In the genomic region with DNA sequence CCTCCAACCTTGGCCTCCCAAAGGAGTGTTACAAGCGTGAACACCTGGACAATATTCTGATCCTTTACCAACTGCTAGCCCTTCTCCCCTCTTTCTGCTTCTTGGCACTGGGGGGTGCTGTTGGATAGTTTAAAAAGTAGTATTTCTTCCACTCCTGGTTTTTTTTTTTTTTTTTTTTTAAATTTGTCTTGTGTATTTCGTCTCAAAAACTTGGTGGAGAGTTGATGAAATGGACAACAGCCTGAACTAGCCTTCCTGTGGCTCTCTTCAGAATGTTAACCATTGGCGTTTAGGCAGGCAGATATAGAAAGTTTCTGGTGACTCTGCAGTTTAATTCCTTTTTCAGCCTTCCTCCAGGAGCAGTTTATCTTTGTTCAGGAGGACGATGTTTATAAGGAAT, we compare ENCODE assay signal across 8 cellular contexts.
DNase-seq lines count a peak whose midpoint lies in the region; ATAC-seq and TF ChIP-seq lines count a peak whose summit lies in the region.

No MANE protein-coding gene starts in this region.

- no peak overlapping the region; the same call in 1 of the 2 replicates for H3K14ac ChIP-seq in IMR-90 (replicated peaks; ENCODE audit: low read depth, low read length)

- POLR2A ChIA-PET in IMR-90 (lab: Charles Lee; ENCODE audit: unreplicated experiment), result no interaction called here

- no TSS peak for BruUV-seq in IMR-90 (replicated peaks; lab: Mats Ljungman, UMichigan)

- TF ChIP-seq EP300 in gastroesophageal sphincter (IDR thresholded peaks at IDR 0.05), result no peak

- H2AFZ ChIP-seq in IMR-90 (replicated peaks; ENCODE audit: low read length, poor library complexity), result peak overlapping the region; percentile 60

- TF ChIP-seq POLR2A in IMR-90 (IDR thresholded peaks at IDR 0.05; ENCODE audit: low read depth, low read length) (no peak), gastroesophageal sphincter (IDR thresholded peaks at IDR 0.05) (no peak)

- peak; percentile 38 for TF ChIP-seq CTCF in DOHH2 (IDR thresholded peaks at IDR 0.05; ENCODE audit: low read depth, low read length, poor library complexity, severe bottlenecking)
- peak; percentile 78 for TF ChIP-seq CTCF in IMR-90 (conservative IDR thresholded peaks at IDR 0.05; ENCODE audit: low read depth, low read length)
- TF ChIP-seq CTCF in gastroesophageal sphincter (IDR thresholded peaks at IDR 0.05), result peak; percentile 29 to 67 (median 54)

- H3K23ac ChIP-seq in IMR-90 (ENCODE audit: low read depth, low read length), result 0 out of 2 replicates have a peak overlapping the region, but pooled peaks have one; percentile 0

- peak; percentile 85 for TF ChIP-seq RAD21 in IMR-90 (IDR thresholded peaks at IDR 0.05; ENCODE audit: low read length)

- no peak overlapping the region for H2AK9ac ChIP-seq in IMR-90 (replicated peaks; ENCODE audit: low read depth, low read length, poor library complexity)

- no peaks in the 10 kb centered on the region for H3K9me2 ChIP-seq in DOHH2 (replicated peaks; ENCODE audit: control insufficient read depth, low read length)

- DNase-seq in IMR-90, result peak; percentile 60
- peak; percentile 22 for DNase-seq in SK-N-DZ (ENCODE audit: low spot score)
- DNase-seq in renal cortical epithelial cell (ENCODE audit: low read depth), result peak; percentile 29
- DNase-seq in NK-92 treated with Interleukin-12 subunit alpha and Interleukin-12 subunit beta, amount 100 ng/mL, for 24 hours (lab: John Stamatoyannopoulos, UW), result no peak
- no peak for DNase-seq in NCI-H146 treated with DMSO at 0.1 percent for 48 hours (lab: John Stamatoyannopoulos, UW; ENCODE audit: unreplicated experiment)
- DNase-seq in GM19240 (ENCODE audit: insufficient read length, low spot score), result no peak

- ATAC-seq in IMR-90 (ENCODE audit: low read depth) (peak; percentile 84), gastroesophageal sphincter (peak; percentile 51)

- H3K79me1 ChIP-seq in IMR-90 (ENCODE audit: low read depth in 1 of 2, low read length in 2 of 2), result no peaks in the 10 kb centered on the region

- peak overlapping the region; percentile 81 for H2BK120ac ChIP-seq in IMR-90 (ENCODE audit: low read depth, low read length)

- H3K4me2 ChIP-seq in DOHH2 (ENCODE audit: low read length), result no peak overlapping the region
- peak overlapping the region; percentile 58; the same call in 1 of the 2 replicates for H3K4me2 ChIP-seq in IMR-90 (ENCODE audit: low read depth, low read length)

- no peak overlapping the region for H3K27ac ChIP-seq in DOHH2 (ENCODE audit: low read depth, low read length)
- H3K27ac ChIP-seq in IMR-90 (ENCODE audit: insufficient read depth, low read length), result peak overlapping the region; percentile 7; the same call in 1 of the 2 replicates
- H3K27ac ChIP-seq in gastroesophageal sphincter, result no peak overlapping the region

- H2AK5ac ChIP-seq in IMR-90 (ENCODE audit: low read depth, low read length), result peak overlapping the region; percentile 73; the same call in 1 of the 2 replicates

- peak overlapping the region; percentile 72; the same call in 2 of the 3 replicates for H2BK15ac ChIP-seq in IMR-90 (ENCODE audit: low read depth, low read length)

- peak overlapping the region; percentile 73 for H3K18ac ChIP-seq in IMR-90 (ENCODE audit: low read depth, low read length)

- no peaks in the 10 kb centered on the region for H3K79me2 ChIP-seq in DOHH2 (ENCODE audit: control insufficient read depth, low read length)

- H4K8ac ChIP-seq in IMR-90 (ENCODE audit: low read depth in 2 of 2, low read length in 2 of 2), result peak overlapping the region; percentile 5 to 65; a peak in 2 of 4 replicates

- H3F3A ChIP-seq in DOHH2 (ENCODE audit: control insufficient read depth, insufficient read depth), result no peaks in the 10 kb centered on the region

- H3K4me1 ChIP-seq in DOHH2 (ENCODE audit: control insufficient read depth, low read length) (peaks cover 11% of the 10 kb centered on the region), IMR-90 (ENCODE audit: control insufficient read depth, insufficient read depth, low read length) (peaks cover 3% of the 10 kb centered on the region; the same call in 1 of the 2 replicates), gastroesophageal sphincter (peaks cover 0 to 4% (median 3%) of the 10 kb centered on the region in 3 donors)

- H3K27me3 ChIP-seq in DOHH2 (ENCODE audit: control insufficient read depth, low read length), result peaks cover 3% of the 10 kb centered on the region
- H3K27me3 ChIP-seq in IMR-90 (ENCODE audit: control insufficient read depth, insufficient read depth, low read length), result no peaks in the 10 kb centered on the region
- H3K27me3 ChIP-seq in gastroesophageal sphincter, result no peaks in the 10 kb centered on the region

- CTCF ChIA-PET in IMR-90 (lab: Yijun Ruan, JAX), result interaction anchor here (0.6 to 3.0 kb wide), 5 partner anchors 37 to 1300 kb away, joined by 4 to 19 read pairs (median 4); no protein-coding TSS in a partner anchor

- peak overlapping the region; percentile 16; the same call in 1 of the 2 replicates for H3K9ac ChIP-seq in IMR-90 (ENCODE audit: low read depth, low read length)

- no peak overlapping the region for H3K56ac ChIP-seq in IMR-90 (ENCODE audit: extremely low read depth, insufficient read depth, low read length)

- H3K4me3 ChIP-seq in DOHH2 (ENCODE audit: low read length), result no peak overlapping the region
- H3K4me3 ChIP-seq in IMR-90 (ENCODE audit: insufficient read depth, low read depth, low read length), result no peak overlapping the region
- H3K4me3 ChIP-seq in gastroesophageal sphincter, result no peak overlapping the region

- peak overlapping the region; percentile 83 for H4K91ac ChIP-seq in IMR-90 (ENCODE audit: insufficient read depth, low read depth, low read length)

- peak overlapping the region; percentile 66 for H2BK20ac ChIP-seq in IMR-90 (ENCODE audit: low read depth, low read length)

- intact Hi-C loops in IMR-90 (cut with micrococcal nuclease), result loop anchor here (1.0 to 10.0 kb wide), 10 partner anchors 53 to 1536 kb away; no protein-coding TSS in a partner anchor

- in situ Hi-C loops in IMR-90 (cut with MboI; ENCODE audit: low sequenced_read_pairs), result loop anchor here (5.0 to 10.0 kb wide), 4 partner anchors 1210 to 1537 kb away; no protein-coding TSS in a partner anchor

- H3K36me3 ChIP-seq in DOHH2 (ENCODE audit: control insufficient read depth, low read length) (no peaks in the 10 kb centered on the region), IMR-90 (ENCODE audit: control insufficient read depth, insufficient read depth, low read length) (no peaks in the 10 kb centered on the region), gastroesophageal sphincter (no peaks in the 10 kb centered on the region)

- WGBS in IMR-90 (ENCODE audit: extremely low coverage in 2 of 2, insufficient read length in 1 of 2), 2 experiments, result no CpG with 5 or more reads among the region's 4 CpGs
- WGBS in gastroesophageal sphincter (ENCODE audit: low coverage in 1 of 2), 2 donors, result 0 to 16% methylated on average over 2 to 4 of the region's 4 CpGs

- H4K20me1 ChIP-seq in DOHH2 (ENCODE audit: control insufficient read depth, insufficient read depth, low read depth, low read length), result no peaks in the 10 kb centered on the region
- no peaks in the 10 kb centered on the region for H4K20me1 ChIP-seq in IMR-90 (ENCODE audit: insufficient read depth, low read length)

- no peaks in the 10 kb centered on the region for H3K9me1 ChIP-seq in IMR-90 (ENCODE audit: insufficient read depth, low read length)

- dilution Hi-C loops in IMR-90 (cut with HindIII; ENCODE audit: low sequenced_read_pairs, unreplicated experiment), result loop anchor here (25.0 kb wide), 1 partner anchor 1302 kb away; a partner anchor contains a TSS

- peak overlapping the region; percentile 44; the same call in 1 of the 2 replicates for H3K4ac ChIP-seq in IMR-90 (ENCODE audit: low read depth, low read length)

- H2BK5ac ChIP-seq in IMR-90 (ENCODE audit: low read depth, low read length, poor library complexity, severe bottlenecking), result no peak overlapping the region

- H4K5ac ChIP-seq in IMR-90 (ENCODE audit: low read depth, low read length), result peak overlapping the region; percentile 51; the same call in 1 of the 2 replicates

- H3K9me3 ChIP-seq in DOHH2 (ENCODE audit: control insufficient read depth, insufficient read depth, low read length), result no peaks in the 10 kb centered on the region
- H3K9me3 ChIP-seq in IMR-90 (ENCODE audit: control insufficient read depth, insufficient read depth, low read length), result no peaks in the 10 kb centered on the region
- no peaks in the 10 kb centered on the region for H3K9me3 ChIP-seq in gastroesophageal sphincter

TF ChIP-seq in IMR-90, 13 proteins besides CTCF, POLR2A, EP300 and RAD21:
- TF ChIP-seq SMC3 (IDR thresholded peaks at IDR 0.05; ENCODE audit: low read depth, low read length) (peak; percentile 87), MXI1 (IDR thresholded peaks at IDR 0.05; ENCODE audit: borderline replicate concordance, low read depth, low read length) (no peak), RCOR1 (IDR thresholded peaks at IDR 0.05; ENCODE audit: insufficient replicate concordance, low read length) (no peak), MAZ (IDR thresholded peaks at IDR 0.05; ENCODE audit: borderline replicate concordance, low read depth, low read length) (no peak), FOS (IDR thresholded peaks at IDR 0.05; ENCODE audit: low read depth, low read length) (no peak), CHD1 (IDR thresholded peaks at IDR 0.05; ENCODE audit: low read depth, low read length) (no peak)
- TF ChIP-seq, protein P1, sequence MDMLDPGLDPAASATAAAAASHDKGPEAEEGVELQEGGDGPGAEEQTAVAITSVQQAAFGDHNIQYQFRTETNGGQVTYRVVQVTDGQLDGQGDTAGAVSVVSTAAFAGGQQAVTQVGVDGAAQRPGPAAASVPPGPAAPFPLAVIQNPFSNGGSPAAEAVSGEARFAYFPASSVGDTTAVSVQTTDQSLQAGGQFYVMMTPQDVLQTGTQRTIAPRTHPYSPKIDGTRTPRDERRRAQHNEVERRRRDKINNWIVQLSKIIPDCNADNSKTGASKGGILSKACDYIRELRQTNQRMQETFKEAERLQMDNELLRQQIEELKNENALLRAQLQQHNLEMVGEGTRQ (IDR thresholded peaks at IDR 0.05; ENCODE audit: low read depth, low read length), result no peak

Comparison
In these comparisons a context has a peak if more than half of its experiments do, and no peak if none do; other contexts are left out.
1. DNase-seq: peak in IMR-90 (single experiment), SK-N-DZ (single experiment) and renal cortical epithelial cell (single experiment); none in NK-92 treated with Interleukin-12 subunit alpha and Interleukin-12 subunit beta, amount 100 ng/mL, for 24 hours (single experiment), NCI-H146 treated with DMSO at 0.1 percent for 48 hours (single experiment) and GM19240 (single experiment).
2. Peak in every context shown above with its lines, with median percentiles within 50 percentile points of each other: CTCF ChIP-seq.